17 cellular contexts compared by ENCODE assay signal in the genomic region with DNA sequence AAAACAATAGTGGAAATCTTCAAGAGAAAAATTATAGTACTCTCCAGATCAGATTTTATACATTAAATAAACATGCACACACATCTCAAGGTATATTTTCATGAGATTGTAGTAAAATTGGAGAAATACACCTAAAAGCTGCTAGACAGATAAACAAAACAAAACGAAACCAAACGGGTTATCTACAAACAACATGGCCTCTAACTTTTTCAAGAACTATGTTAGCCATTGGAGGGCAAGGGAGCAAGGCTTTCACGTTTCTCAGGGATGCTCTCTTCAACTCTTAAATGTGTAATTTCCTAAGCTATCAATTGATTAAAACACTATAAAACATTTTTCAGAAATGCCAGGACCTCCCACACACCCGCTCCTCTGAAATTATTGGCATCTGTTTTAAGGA.
DNase-seq lines count a peak whose midpoint lies in the region; ATAC-seq, FAIRE-seq and TF ChIP-seq lines count a peak whose summit lies in the region.
"Had no signal": no experiment of that assay in that cellular context is flagged by ENCODE, and none has a peak within 500 bp of the region (broad histone marks: within the 10 kb centered on the region; RNA-seq: fewer than 3 reads in every experiment).

No MANE protein-coding gene starts in this region.

- peak in 1 of 2 experiments; percentile 9 for DNase-seq in A549 (ENCODE audit: low read depth in 1 of 2, low spot score in 1 of 2)
- no peak for DNase-seq in H54 (ENCODE audit: insufficient read length, low spot score)
- peak; percentile 69 for DNase-seq in NCI-H2227 treated with DMSO at 0.1 percent for 48 hours (lab: John Stamatoyannopoulos, UW)
- no peak for DNase-seq in mesenteric fat pad (ENCODE audit: low spot score)
- no peak for DNase-seq in head of caudate nucleus
- no peak for DNase-seq in SK-N-SH
- DNase-seq: ACHN; CD4-positive, alpha-beta memory T cell; KG1; NCI-H1930; NCI-H2171; NCI-H510A; NCI-H82; T-helper 17 cell had no signal

- TF ChIP-seq POLR2A in A549 (IDR thresholded peaks at IDR 0.05; ENCODE audit: low read length) (no peak), H54 (IDR thresholded peaks at IDR 0.05; ENCODE audit: low read depth, low read length) (no peak)

- H3K4me3 ChIP-seq in A549 (peak overlapping the region; percentile 19; the same call in 1 of the 3 replicates), SU-DHL-6 (ENCODE audit: insufficient read depth, low read length, poor library complexity, severe bottlenecking) (peak overlapping the region; percentile 30), SK-N-SH (ENCODE audit: low read depth in 2 of 2, low read length in 1 of 2) (no peak overlapping the region)
- H3K4me3 ChIP-seq: SK-N-MC had no signal

- H3K79me2 ChIP-seq in SU-DHL-6 (ENCODE audit: insufficient read depth, low read length) (no peaks in the 10 kb centered on the region), SK-N-SH (ENCODE audit: insufficient read depth) (no peaks in the 10 kb centered on the region)

- H3K9me2 ChIP-seq in SU-DHL-6 (replicated peaks; ENCODE audit: insufficient read depth, low read length) = no peaks in the 10 kb centered on the region
- no peaks in the 10 kb centered on the region for H3K9me2 ChIP-seq in SK-N-SH

- no peak for TF ChIP-seq RAD21 in A549 (conservative IDR thresholded peaks at IDR 0.05 in 1 of 2, IDR thresholded peaks at IDR 0.05 in 1 of 2)
- no peak for TF ChIP-seq RAD21 in SK-N-SH (IDR thresholded peaks at IDR 0.05; ENCODE audit: low read length)

- H3K36me3 ChIP-seq in SU-DHL-6 (ENCODE audit: low read length) = no peaks in the 10 kb centered on the region
- no peaks in the 10 kb centered on the region for H3K36me3 ChIP-seq in SK-N-SH (replicated peaks in 1 of 2; ENCODE audit: control insufficient read depth in 1 of 2, insufficient read depth in 2 of 2, low read length in 1 of 2)

- H3K4me1 ChIP-seq in A549 (no peaks in the 10 kb centered on the region), SK-N-SH (ENCODE audit: control insufficient read depth in 1 of 2, insufficient read depth in 2 of 2, low read depth in 1 of 2, low read length in 1 of 2) (no peaks in the 10 kb centered on the region)

- 0 out of 6 replicates have a peak overlapping the region, but pooled peaks of 1 of the 2 experiments have one; percentile 30 for H3K27ac ChIP-seq in A549
- no peak overlapping the region for H3K27ac ChIP-seq in SU-DHL-6 (ENCODE audit: low read depth, low read length)
- no peak overlapping the region for H3K27ac ChIP-seq in SK-N-SH (ENCODE audit: low read depth in 2 of 2, low read length in 1 of 2)
- H3K27ac ChIP-seq: SK-N-MC had no signal

- ATAC-seq in A549 (no peak), HG02763 (IDR thresholded peaks at IDR 0.05; ENCODE audit: unreplicated experiment) (no peak)
- ATAC-seq: T-helper 17 cell had no signal

- no peak for TF ChIP-seq CTCF in A549 (IDR thresholded peaks at IDR 0.05)
- TF ChIP-seq CTCF in SU-DHL-6 (IDR thresholded peaks at IDR 0.05; ENCODE audit: insufficient read depth, low read length, poor library complexity, severe bottlenecking) = no peak
- no peak for TF ChIP-seq CTCF in SK-N-SH (IDR thresholded peaks at IDR 0.05)

- CTCF ChIA-PET in A549 (lab: Yijun Ruan, JAX) = no interaction called here
- CTCF ChIA-PET in SK-N-SH (lab: Yijun Ruan, JAX) = no interaction called here

- intact Hi-C loops in head of caudate nucleus (cut with DNase I) = no loop called here

- H3K27me3 ChIP-seq in SU-DHL-6 (ENCODE audit: low read length) (no peaks in the 10 kb centered on the region), SK-N-SH (ENCODE audit: insufficient read depth) (no peaks in the 10 kb centered on the region)

- H3K9ac ChIP-seq in SU-DHL-6 (ENCODE audit: low read length) (no peak overlapping the region), SK-N-SH (no peak overlapping the region)

- H3F3A ChIP-seq in SU-DHL-6 (ENCODE audit: insufficient read depth) (no peaks in the 10 kb centered on the region), SK-N-SH (replicated peaks; ENCODE audit: insufficient read depth) (no peaks in the 10 kb centered on the region)

- H3K4me2 ChIP-seq in A549 = peak overlapping the region; percentile 59
- H3K4me2 ChIP-seq in SU-DHL-6 (ENCODE audit: low read depth, low read length, poor library complexity, severe bottlenecking) = peak overlapping the region; percentile 60
- no peak overlapping the region for H3K4me2 ChIP-seq in SK-N-SH

- WGBS in A549 (ENCODE audit: missing lambda C conversion rate) = 11% methylated on average over 4 of the region's 4 CpGs
- 56% methylated on average over 4 of the region's 4 CpGs for WGBS in SK-N-SH (ENCODE audit: low lambda C conversion rate)

- POLR2A ChIA-PET in A549 (lab: Yijun Ruan, JAX) = no interaction called here
- POLR2A ChIA-PET in SK-N-SH (lab: Yijun Ruan, JAX) = no interaction called here

- H2AFZ ChIP-seq in SU-DHL-6 (ENCODE audit: low read depth, low read length, severe bottlenecking) = peak overlapping the region; percentile 87
- no peak overlapping the region; the same call in 1 of the 2 replicates for H2AFZ ChIP-seq in SK-N-SH (ENCODE audit: low read depth)

- TF ChIP-seq EP300 in A549 (IDR thresholded peaks at IDR 0.05) (no peak), SK-N-SH (IDR thresholded peaks at IDR 0.05; ENCODE audit: borderline replicate concordance in 1 of 2, low read depth in 1 of 2, low read length in 1 of 2) (no peak)

- H3K9me3 ChIP-seq in A549 (no peaks in the 10 kb centered on the region), SU-DHL-6 (ENCODE audit: insufficient read depth, low read length) (no peaks in the 10 kb centered on the region), SK-N-SH (no peaks in the 10 kb centered on the region)

- FAIRE-seq in A549 (lab: Jason Lieb, UNC) = no peak
- peak; percentile 41 for FAIRE-seq in H54 (lab: Jason Lieb, UNC)

- H4K20me1 ChIP-seq in SU-DHL-6 (ENCODE audit: low read depth, low read length) (no peaks in the 10 kb centered on the region), SK-N-SH (ENCODE audit: insufficient read depth) (no peaks in the 10 kb centered on the region)

TF ChIP-seq in A549, 52 proteins besides CTCF, POLR2A, EP300 and RAD21:
- TF ChIP-seq CHD2 (IDR thresholded peaks at IDR 0.05; ENCODE audit: low read length, partially characterized antibody) = no peak
- TF ChIP-seq NFE2L2 (conservative IDR thresholded peaks at IDR 0.05; ENCODE audit: low read length) = no peak

TF ChIP-seq in SK-N-SH, 30 proteins besides CTCF, POLR2A, EP300 and RAD21:
- TF ChIP-seq TCF12 (IDR thresholded peaks at IDR 0.05) (no peak), ELF1 (IDR thresholded peaks at IDR 0.05) (no peak), NFIC (IDR thresholded peaks at IDR 0.05; ENCODE audit: borderline replicate concordance) (no peak), FOSL2 (IDR thresholded peaks at IDR 0.05; ENCODE audit: borderline replicate concordance, low read depth) (no peak), NRF1 (IDR thresholded peaks at IDR 0.05; ENCODE audit: low read depth, low read length) (no peak), TAF1 (IDR thresholded peaks at IDR 0.05; ENCODE audit: borderline replicate concordance, low read depth, low read length) (no peak), MXI1 (IDR thresholded peaks at IDR 0.05; ENCODE audit: low read depth, low read length) (no peak), SMC3 (IDR thresholded peaks at IDR 0.05; ENCODE audit: low read depth, low read length) (no peak), RFX5 (IDR thresholded peaks at IDR 0.05; ENCODE audit: low read length) (no peak)
- TF ChIP-seq, protein P1, sequence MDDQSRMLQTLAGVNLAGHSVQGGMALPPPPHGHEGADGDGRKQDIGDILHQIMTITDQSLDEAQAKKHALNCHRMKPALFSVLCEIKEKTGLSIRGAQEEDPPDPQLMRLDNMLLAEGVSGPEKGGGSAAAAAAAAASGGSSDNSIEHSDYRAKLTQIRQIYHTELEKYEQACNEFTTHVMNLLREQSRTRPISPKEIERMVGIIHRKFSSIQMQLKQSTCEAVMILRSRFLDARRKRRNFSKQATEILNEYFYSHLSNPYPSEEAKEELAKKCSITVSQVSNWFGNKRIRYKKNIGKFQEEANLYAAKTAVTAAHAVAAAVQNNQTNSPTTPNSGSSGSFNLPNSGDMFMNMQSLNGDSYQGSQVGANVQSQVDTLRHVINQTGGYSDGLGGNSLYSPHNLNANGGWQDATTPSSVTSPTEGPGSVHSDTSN (IDR thresholded peaks at IDR 0.05) = no peak
- TF ChIP-seq, protein P2, sequence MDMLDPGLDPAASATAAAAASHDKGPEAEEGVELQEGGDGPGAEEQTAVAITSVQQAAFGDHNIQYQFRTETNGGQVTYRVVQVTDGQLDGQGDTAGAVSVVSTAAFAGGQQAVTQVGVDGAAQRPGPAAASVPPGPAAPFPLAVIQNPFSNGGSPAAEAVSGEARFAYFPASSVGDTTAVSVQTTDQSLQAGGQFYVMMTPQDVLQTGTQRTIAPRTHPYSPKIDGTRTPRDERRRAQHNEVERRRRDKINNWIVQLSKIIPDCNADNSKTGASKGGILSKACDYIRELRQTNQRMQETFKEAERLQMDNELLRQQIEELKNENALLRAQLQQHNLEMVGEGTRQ (IDR thresholded peaks at IDR 0.05; ENCODE audit: borderline replicate concordance, low read depth, low read length) = no peak

Comparison
In these comparisons a context has a peak if more than half of its experiments do, and no peak if none do; other contexts are left out.
1. H3K4me3 ChIP-seq: peak in A549 (single experiment) and SU-DHL-6 (single experiment); none in SK-N-SH (0 of 2).